Comparison of ENCODE assay signal across 11 cellular contexts in genomic region chr2:68426885-68427579, GRCh38. TPM values are rescaled to one million over a fixed set of nuclear protein-coding genes. Genes with fewer than 3 reads are reported as not detected.
DNase-seq lines count a peak whose midpoint lies in the region; ATAC-seq and TF ChIP-seq lines count a peak whose summit lies in the region.
"Had no signal": no experiment of that assay in that cellular context is flagged by ENCODE, and none has a peak within 500 bp of the region (broad histone marks: within the 10 kb centered on the region; RNA-seq: fewer than 3 reads in every experiment).

No MANE protein-coding gene starts in this region.

- no peaks in the 10 kb centered on the region for H3K27me3 ChIP-seq in MM.1S (replicated peaks; ENCODE audit: insufficient read depth, low read length)

- peaks cover 53% of the 10 kb centered on the region for H3K4me1 ChIP-seq in MM.1S (ENCODE audit: low read length)

- no peaks in the 10 kb centered on the region for H3K9me2 ChIP-seq in MM.1S (replicated peaks; ENCODE audit: insufficient read depth, low read length)

- H3K9ac ChIP-seq in MM.1S (ENCODE audit: low read length): peak overlapping the region; percentile 20; the same call in 1 of the 2 replicates

- H3F3A ChIP-seq in MM.1S (ENCODE audit: insufficient read depth, low read length): peaks cover 26% of the 10 kb centered on the region

- H3K4me3 ChIP-seq in MM.1S (ENCODE audit: low read length): peak overlapping the region; percentile 10; the same call in 1 of the 2 replicates

- no peaks in the 10 kb centered on the region for H3K79me2 ChIP-seq in MM.1S (ENCODE audit: low read length)

- H3K9me3 ChIP-seq in MM.1S (replicated peaks; ENCODE audit: insufficient read depth, low read length): no peaks in the 10 kb centered on the region

- H4K20me1 ChIP-seq in MM.1S (ENCODE audit: insufficient read depth, low read length): no peaks in the 10 kb centered on the region

- H3K4me2 ChIP-seq in MM.1S (ENCODE audit: low read depth, low read length): peak overlapping the region; percentile 61

- no peak for TF ChIP-seq CTCF in MM.1S (IDR thresholded peaks at IDR 0.05; ENCODE audit: low read length)

- peak overlapping the region; percentile 63; the same call in 1 of the 2 replicates for H3K27ac ChIP-seq in MM.1S (ENCODE audit: low read length)

- peak overlapping the region; percentile 44 for H2AFZ ChIP-seq in MM.1S (ENCODE audit: low read length)

- peak; percentile 36 for ATAC-seq in GM18868 (IDR thresholded peaks at IDR 0.05; ENCODE audit: unreplicated experiment)
- ATAC-seq in GM21423 (IDR thresholded peaks at IDR 0.05; ENCODE audit: unreplicated experiment): no peak
- ATAC-seq: right cardiac atrium had no signal

- H3K36me3 ChIP-seq in MM.1S (replicated peaks; ENCODE audit: insufficient read depth, low read length): no peaks in the 10 kb centered on the region

- DNase-seq in A172 (ENCODE audit: low spot score): peak; percentile 35
- DNase-seq in MM.1S: peak; percentile 83
- peak; percentile 26 for DNase-seq in dermis blood vessel endothelial cell
- DNase-seq in activated naive CD4-positive, alpha-beta T cell treated with anti-CD3 and anti-CD28 coated beads, Interleukin-2, amount 50 U/mL, for 16 hours: no peak
- no peak for DNase-seq in HK-2 (ENCODE audit: unreplicated experiment)
- DNase-seq in GM03348 (ENCODE audit: low spot score): no peak
- DNase-seq: anterior cingulate cortex, NCI-H1417, right cardiac atrium had no signal

RNA-seq across cellular contexts. Expression of gene FBXO48, which starts 40.1 kb away (rescaled TPM):
- 0.43 and 0.67 TPM in 2 replicates for total RNA-seq in A172 (2014; rRNA removed; shearing (Covaris generic))
- 0.34 and 0.42 TPM in 2 replicates for total RNA-seq in dermis blood vessel endothelial cell

RNA-seq across cellular contexts. Expression of gene APLF, which starts 40.4 kb away (rescaled TPM):
- total RNA-seq in A172 (2014; rRNA removed; shearing (Covaris generic)): 3.7 and 6.8 TPM in 2 replicates
- 3.2 and 8.8 TPM in 2 replicates for total RNA-seq in dermis blood vessel endothelial cell

Comparison
In these comparisons a context has a peak if more than half of its experiments do, and no peak if none do; other contexts are left out.
1. DNase-seq: peak in A172 (single experiment), MM.1S (single experiment) and dermis blood vessel endothelial cell (single experiment); none in activated naive CD4-positive, alpha-beta T cell treated with anti-CD3 and anti-CD28 coated beads, Interleukin-2, amount 50 U/mL, for 16 hours (single experiment), HK-2 (single experiment) and GM03348 (single experiment).